Comparison of ENCODE assay signal across 24 cellular contexts in the genomic region with DNA sequence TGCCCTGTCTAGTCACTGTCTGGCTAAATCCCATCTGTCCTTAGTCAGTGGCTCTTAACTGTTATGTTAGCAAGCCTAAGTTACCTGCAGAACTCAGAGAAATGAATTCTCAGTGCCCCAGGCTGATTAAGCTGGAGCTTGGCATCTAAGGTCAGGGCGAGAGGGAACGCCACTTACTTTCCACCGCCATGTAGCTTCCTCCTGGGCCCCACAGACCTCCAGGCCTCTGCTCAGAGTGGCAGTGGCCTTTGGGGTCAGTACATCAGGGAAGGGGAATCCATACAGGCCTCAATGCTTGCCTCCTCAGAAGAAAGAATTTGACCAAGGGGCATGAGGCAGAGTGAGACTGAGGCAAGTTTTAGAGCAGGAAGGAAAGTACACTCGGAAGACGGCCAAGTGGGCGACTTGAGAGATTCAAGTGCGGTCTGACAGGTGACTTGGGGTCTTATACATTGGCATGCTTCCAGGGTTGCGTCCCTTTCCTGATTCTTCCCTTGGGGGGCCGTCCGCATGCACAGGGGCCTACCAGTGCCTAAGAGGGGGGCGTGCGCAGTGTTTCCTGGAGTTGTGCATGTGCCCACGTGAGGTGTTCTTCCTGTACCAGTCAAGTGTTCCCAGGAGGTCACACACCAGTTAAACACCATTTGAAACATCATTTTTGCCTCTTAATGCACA.
DNase-seq lines count a peak whose midpoint lies in the region; ATAC-seq and TF ChIP-seq lines count a peak whose summit lies in the region.
"Had no signal": no experiment of that assay in that cellular context is flagged by ENCODE, and none has a peak within 500 bp of the region (broad histone marks: within the 10 kb centered on the region; RNA-seq: fewer than 3 reads in every experiment).

No MANE protein-coding gene starts in this region.

- intact Hi-C loops in Right ventricle myocardium inferior (cut with DNase I) (no loop called here), vagina (cut with DNase I) (loop anchor here (10.0 kb wide), 1 partner anchor 56 kb away; no protein-coding TSS in a partner anchor)

- H3K27ac ChIP-seq in cardiac muscle cell (peak overlapping the region; percentile 50), vagina (no peak overlapping the region)
- H3K27ac ChIP-seq: body of pancreas, esophagus squamous epithelium, gastrocnemius medialis, hepatocyte, thoracic aorta, WERI-Rb-1 had no signal

- ATAC-seq in Right ventricle myocardium inferior (no peak), T-helper 17 cell (no peak), GM18868 (IDR thresholded peaks at IDR 0.05; ENCODE audit: unreplicated experiment) (no peak)
- ATAC-seq: activated T-cell treated with anti-CD3 and anti-CD28 coated beads, Interleukin-2, amount 50 U/mL, for 4 hours; body of pancreas; gastrocnemius medialis; stimulated activated memory B cell treated with anti-CD40 and anti-IgM and Interleukin-4, amounts not matched to agents 10 μg/mL and 1 μg/mL and 100 μg/mL, for 72 hours had no signal

- H3K4me1 ChIP-seq in cardiac muscle cell (ENCODE audit: low read depth) (no peaks in the 10 kb centered on the region), vagina (peaks cover 21% of the 10 kb centered on the region)
- H3K4me1 ChIP-seq: gastrocnemius medialis had no signal

- H3K4me3 ChIP-seq in cardiac muscle cell (no peak overlapping the region), vagina (no peak overlapping the region)
- H3K4me3 ChIP-seq: body of pancreas, esophagus squamous epithelium, gastrocnemius medialis, hepatocyte, MG63, thoracic aorta had no signal

- no peaks in the 10 kb centered on the region for H3K27me3 ChIP-seq in cardiac muscle cell
- no peaks in the 10 kb centered on the region for H3K27me3 ChIP-seq in vagina
- H3K27me3 ChIP-seq: hepatocyte, MG63 had no signal

- peak overlapping the region; percentile 8 for H3K27ac Mint-ChIP-seq in T-helper 17 cell
- H3K27ac Mint-ChIP-seq: activated CD4-positive, alpha-beta T cell treated with anti-CD3 and anti-CD28 coated beads, Interleukin-2, amount 10 ng/mL, durations not matched to agents 24 days and 14 days; stimulated activated memory B cell treated with anti-CD40 and anti-IgM and Interleukin-4, amounts not matched to agents 10 μg/mL and 1 μg/mL and 100 μg/mL, for 72 hours had no signal

- no peak for DNase-seq in cardiac muscle cell (ENCODE audit: low read depth in 1 of 2, low spot score in 1 of 2)
- no peak for DNase-seq in Right ventricle myocardium inferior (ENCODE audit: missing footprints)
- no peak for DNase-seq in T-helper 17 cell
- peak; percentile 45 for DNase-seq in islet precursor cell
- DNase-seq in vagina (ENCODE audit: extremely low spot score in 2 of 2) = peak; percentile 82
- DNase-seq in Ammon's horn (ENCODE audit: low spot score) = no peak
- DNase-seq: activated CD4-positive, alpha-beta T cell treated with anti-CD3 and anti-CD28 coated beads, Interleukin-2, amount 10 ng/mL, durations not matched to agents 24 days and 14 days; activated T-cell treated with anti-CD3 and anti-CD28 coated beads, Interleukin-2, amount 50 U/mL, for 4 hours; body of pancreas; DMS153; esophagus squamous epithelium; gastrocnemius medialis; mesenchymal stem cell; MG63; NCI-H1436; NCI-H446 treated with DMSO at 0.1 percent for 48 hours; occipital lobe; retina; SK-N-SH; WERI-Rb-1 had no signal

- no peak for TF ChIP-seq POLR2A in vagina (IDR thresholded peaks at IDR 0.05)

- H3K9me3 ChIP-seq in cardiac muscle cell (ENCODE audit: low read depth) (no peaks in the 10 kb centered on the region), T-helper 17 cell (ENCODE audit: control insufficient read depth, low read length, poor library complexity, severe bottlenecking) (no peaks in the 10 kb centered on the region), vagina (no peaks in the 10 kb centered on the region)
- H3K9me3 ChIP-seq: body of pancreas, esophagus squamous epithelium, gastrocnemius medialis, MG63, SK-N-SH, thoracic aorta had no signal

- no peaks in the 10 kb centered on the region for H3K27me3 Mint-ChIP-seq in T-helper 17 cell
- H3K27me3 Mint-ChIP-seq: activated CD4-positive, alpha-beta T cell treated with anti-CD3 and anti-CD28 coated beads, Interleukin-2, amount 10 ng/mL, durations not matched to agents 24 days and 14 days; stimulated activated memory B cell treated with anti-CD40 and anti-IgM and Interleukin-4, amounts not matched to agents 10 μg/mL and 1 μg/mL and 100 μg/mL, for 72 hours had no signal

- H3K4me1 Mint-ChIP-seq in T-helper 17 cell = peaks cover 21% of the 10 kb centered on the region

- no peaks in the 10 kb centered on the region for H3K36me3 Mint-ChIP-seq in T-helper 17 cell (ENCODE audit: low read depth)

- no peak for TF ChIP-seq CTCF in cardiac muscle cell (IDR thresholded peaks at IDR 0.05; ENCODE audit: low read depth, low read length)
- TF ChIP-seq CTCF in vagina (IDR thresholded peaks at IDR 0.05) = no peak

- peaks cover 36% of the 10 kb centered on the region for H3K36me3 ChIP-seq in cardiac muscle cell
- peaks cover 0 to 29% of the 10 kb centered on the region in 2 donors for H3K36me3 ChIP-seq in vagina
- H3K36me3 ChIP-seq: gastrocnemius medialis had no signal

- no peak overlapping the region for H3K4me3 Mint-ChIP-seq in T-helper 17 cell
- H3K4me3 Mint-ChIP-seq: activated CD4-positive, alpha-beta T cell treated with anti-CD3 and anti-CD28 coated beads, Interleukin-2, amount 10 ng/mL, durations not matched to agents 24 days and 14 days; activated T-cell treated with anti-CD3 and anti-CD28 coated beads, Interleukin-2, amount 50 U/mL, for 4 hours; stimulated activated memory B cell treated with anti-CD40 and anti-IgM and Interleukin-4, amounts not matched to agents 10 μg/mL and 1 μg/mL and 100 μg/mL, for 72 hours had no signal

Comparison
In these comparisons a context has a peak if more than half of its experiments do, and no peak if none do; other contexts are left out.
1. DNase-seq: peak in islet precursor cell (single experiment) and vagina (2 of 2); none in cardiac muscle cell (0 of 2), Right ventricle myocardium inferior (single experiment), T-helper 17 cell (0 of 3) and Ammon's horn (single experiment).